1 cellular context compared by ENCODE assay signal in the genomic region with DNA sequence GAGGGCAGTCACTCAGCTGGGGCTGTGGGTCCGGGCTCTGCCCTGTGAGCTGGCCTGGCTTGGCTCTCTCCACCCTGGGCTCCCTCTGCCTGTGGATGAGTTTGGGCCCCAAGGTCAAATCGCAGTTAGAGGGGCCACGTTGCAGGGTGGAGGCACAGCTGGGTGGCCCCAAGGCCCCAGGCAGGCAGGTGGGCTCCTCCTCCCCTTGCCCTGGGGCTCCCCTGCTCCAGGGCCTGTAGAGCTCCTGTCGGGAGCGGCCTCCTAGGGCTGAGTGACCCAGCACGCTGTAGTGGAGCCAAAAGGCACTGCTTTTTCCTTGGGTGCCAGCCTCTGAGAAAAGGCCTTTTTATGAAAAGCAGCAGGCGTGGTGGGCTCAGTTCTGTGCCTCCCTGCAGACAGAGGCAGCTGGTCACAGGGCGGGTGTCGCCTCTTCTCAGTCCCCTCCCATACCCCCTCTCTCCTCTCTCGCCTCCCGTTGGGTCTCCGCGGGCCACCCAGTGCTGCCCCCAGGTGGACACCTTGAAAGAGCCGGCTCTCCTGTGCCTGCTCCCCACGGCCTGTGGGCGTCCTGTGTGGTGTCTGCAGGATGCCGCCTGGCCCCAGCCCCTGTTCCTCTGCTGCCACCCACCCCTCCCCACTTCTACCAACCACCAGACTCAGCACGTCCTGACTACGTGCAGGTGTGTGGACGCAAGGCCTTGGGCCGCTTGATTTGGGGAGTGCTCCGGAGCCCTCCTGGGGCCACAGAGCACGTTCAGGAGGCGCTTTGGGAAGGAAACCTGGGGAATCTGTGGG.
TF ChIP-seq lines count a peak whose summit lies in the region.

No MANE protein-coding gene starts in this region.

TF ChIP-seq in HepG2, 621 proteins besides CTCF, POLR2A, EP300 and RAD21 (continued from another document and continues in another):
- TF ChIP-seq TERF1 (CRISPR knock-in tag; IDR thresholded peaks at IDR 0.05) = no peak
- TF ChIP-seq ZNF570 (CRISPR knock-in tag; IDR thresholded peaks at IDR 0.05; ENCODE audit: borderline replicate concordance) = no peak
- no peak; the same call in 1 of the 2 replicates for TF ChIP-seq ZNF737 (CRISPR knock-in tag; IDR thresholded peaks at IDR 0.05; ENCODE audit: borderline replicate concordance)
- no peak for TF ChIP-seq PTBP1 (IDR thresholded peaks at IDR 0.05; ENCODE audit: low read depth, low read length, poor library complexity, severe bottlenecking)
- no peak for TF ChIP-seq ZNF761 (CRISPR knock-in tag; conservative IDR thresholded peaks at IDR 0.05)
- TF ChIP-seq SMC3 (IDR thresholded peaks at IDR 0.05; ENCODE audit: low read length) = peak; percentile 60; the same call in 1 of the 2 replicates
- peak; percentile 50; the same call in 1 of the 2 replicates for TF ChIP-seq ZSCAN21 (CRISPR knock-in tag; IDR thresholded peaks at IDR 0.05; ENCODE audit: borderline replicate concordance)
- no peak for TF ChIP-seq MATR3 (CRISPR knock-in tag; IDR thresholded peaks at IDR 0.05)
- no peak for TF ChIP-seq NRL (CRISPR knock-in tag; IDR thresholded peaks at IDR 0.05; ENCODE audit: borderline replicate concordance)
- TF ChIP-seq ZNF234 (CRISPR knock-in tag; conservative IDR thresholded peaks at IDR 0.05) = no peak
- no peak for TF ChIP-seq AGO1 (IDR thresholded peaks at IDR 0.05; ENCODE audit: low read depth, low read length, poor library complexity, severe bottlenecking)
- TF ChIP-seq TCF12 (IDR thresholded peaks at IDR 0.05) = no peak
- no peak for TF ChIP-seq TCF12 (CRISPR knock-in tag; IDR thresholded peaks at IDR 0.05)
- TF ChIP-seq MIER2 (CRISPR knock-in tag; IDR thresholded peaks at IDR 0.05) = no peak
- TF ChIP-seq ZNF747 (CRISPR knock-in tag; IDR thresholded peaks at IDR 0.05; ENCODE audit: borderline replicate concordance) = no peak
- TF ChIP-seq HOXA5 (CRISPR knock-in tag; IDR thresholded peaks at IDR 0.05) = no peak
- no peak for TF ChIP-seq ZEB1 (IDR thresholded peaks at IDR 0.05; ENCODE audit: insufficient replicate concordance, low read depth)
- no peak for TF ChIP-seq ZNF646 (CRISPR knock-in tag; IDR thresholded peaks at IDR 0.05)
- no peak for TF ChIP-seq SRSF9 (IDR thresholded peaks at IDR 0.05; ENCODE audit: borderline replicate concordance, insufficient read depth, low read depth, low read length, poor library complexity, severe bottlenecking)
- TF ChIP-seq IKZF1 (IDR thresholded peaks at IDR 0.05) = no peak
- TF ChIP-seq SPEN (CRISPR knock-in tag; IDR thresholded peaks at IDR 0.05; ENCODE audit: low read depth) = no peak
- TF ChIP-seq ZKSCAN1 (IDR thresholded peaks at IDR 0.05; ENCODE audit: low read length) = no peak
- TF ChIP-seq ZNF335 (CRISPR knock-in tag; IDR thresholded peaks at IDR 0.05) = no peak
- TF ChIP-seq MZF1 (CRISPR knock-in tag; IDR thresholded peaks at IDR 0.05; ENCODE audit: borderline replicate concordance) = no peak
- no peak for TF ChIP-seq POGZ (CRISPR knock-in tag; IDR thresholded peaks at IDR 0.05)
- no peak for TF ChIP-seq IRX3 (CRISPR knock-in tag; IDR thresholded peaks at IDR 0.05; ENCODE audit: borderline replicate concordance, low read depth)
- peak; percentile 72 for TF ChIP-seq RBM39 (IDR thresholded peaks at IDR 0.05; ENCODE audit: low read depth, low read length, poor library complexity, severe bottlenecking)
- no peak for TF ChIP-seq AKNA (CRISPR knock-in tag; IDR thresholded peaks at IDR 0.05; ENCODE audit: borderline replicate concordance)
- TF ChIP-seq ZNF318 (CRISPR knock-in tag; IDR thresholded peaks at IDR 0.05) = no peak
- TF ChIP-seq POLR2AphosphoS5 (IDR thresholded peaks at IDR 0.05; ENCODE audit: low read depth, low read length) = no peak
- TF ChIP-seq, protein P1, sequence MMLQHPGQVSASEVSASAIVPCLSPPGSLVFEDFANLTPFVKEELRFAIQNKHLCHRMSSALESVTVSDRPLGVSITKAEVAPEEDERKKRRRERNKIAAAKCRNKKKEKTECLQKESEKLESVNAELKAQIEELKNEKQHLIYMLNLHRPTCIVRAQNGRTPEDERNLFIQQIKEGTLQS (CRISPR knock-in tag; IDR thresholded peaks at IDR 0.05) = no peak
- TF ChIP-seq RBAK (CRISPR knock-in tag; IDR thresholded peaks at IDR 0.05) = no peak
- no peak for TF ChIP-seq ZNF629 (CRISPR knock-in tag; conservative IDR thresholded peaks at IDR 0.05)
